ENCODE assay signal across 30 cellular contexts in the genomic region with DNA sequence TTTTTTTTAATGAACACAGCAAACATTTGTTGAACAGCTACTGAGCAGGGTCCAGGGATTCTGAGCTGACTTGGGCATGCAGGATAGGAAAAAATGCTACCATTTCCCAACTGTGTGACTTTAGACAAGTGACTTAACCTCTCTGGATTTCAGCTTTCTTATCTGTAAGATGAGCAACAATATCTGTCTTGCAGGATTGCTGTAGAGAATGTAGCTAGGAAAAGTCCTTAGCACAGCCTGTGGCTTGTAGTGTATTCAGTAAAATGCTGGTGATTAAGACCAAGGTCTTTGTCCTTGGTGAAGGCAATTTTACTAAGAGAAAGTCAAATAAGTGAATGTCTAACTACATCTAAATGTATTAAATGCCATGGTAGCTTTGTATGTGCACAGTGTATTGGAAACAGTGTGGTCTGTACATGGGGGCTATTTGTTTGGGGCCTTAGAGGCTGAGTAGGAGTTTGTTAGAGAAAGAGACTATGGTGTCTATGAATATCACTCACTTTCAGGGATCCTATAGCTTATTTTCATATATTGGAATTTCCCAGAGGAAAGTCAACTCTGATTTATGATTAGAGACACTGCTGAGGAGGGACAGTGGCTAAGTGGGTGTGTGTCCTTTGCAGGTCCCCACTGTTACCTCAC.
"Had no signal": no experiment of that assay in that cellular context is flagged by ENCODE, and none has a peak within 500 bp of the region (broad histone marks: within the 10 kb centered on the region; RNA-seq: fewer than 3 reads in every experiment).

No MANE protein-coding gene starts in this region.

- H3K4me1 Mint-ChIP-seq: activated CD4-positive, alpha-beta T cell treated with anti-CD3 and anti-CD28 coated beads for 36 hours; activated CD4-positive, alpha-beta T cell treated with anti-CD3 and anti-CD28 coated beads, Interleukin-2, amount 10 ng/mL, durations not matched to agents 24 days and 14 days; activated CD8-positive, alpha-beta memory T cell treated with anti-CD3 and anti-CD28 coated beads, Interleukin-2, amount 10 ng/mL, durations not matched to agents 7 days and 5 days; activated naive CD4-positive, alpha-beta T cell treated with anti-CD3 and anti-CD28 coated beads, Interleukin-2, amount 10 ng/mL, durations not matched to agents 7 days and 5 days; activated naive CD8-positive, alpha-beta T cell treated with anti-CD3 and anti-CD28 coated beads, Interleukin-2, amount 10 ng/mL, durations not matched to agents 7 days and 5 days had no signal

- DNase-seq: activated CD4-positive, alpha-beta memory T cell treated with anti-CD3 and anti-CD28 coated beads for 36 hours; activated CD4-positive, alpha-beta T cell treated with anti-CD3 and anti-CD28 coated beads for 36 hours; activated CD4-positive, alpha-beta T cell treated with anti-CD3 and anti-CD28 coated beads, Interleukin-2, amount 10 ng/mL, durations not matched to agents 24 days and 14 days; activated CD4-positive, CD25-positive, alpha-beta regulatory T cell; activated CD4-positive, CD25-positive, alpha-beta regulatory T cell treated with anti-CD3 and anti-CD28 coated beads, Interleukin-2, amount 50 U/mL, for 72 hours; activated CD8-positive, alpha-beta memory T cell treated with anti-CD3 and anti-CD28 coated beads, Interleukin-2, amount 10 ng/mL, durations not matched to agents 7 days and 5 days; activated CD8-positive, alpha-beta memory T cell treated with anti-CD3 and anti-CD28 coated beads, Interleukin-2, amount 50 U/mL, for 4 hours; activated CD8-positive, alpha-beta T cell treated with anti-CD3 and anti-CD28 coated beads, Interleukin-2, amount 10 ng/mL, durations not matched to agents 7 days and 5 days; activated gamma-delta T cell; activated naive CD4-positive, alpha-beta T cell; activated naive CD4-positive, alpha-beta T cell treated with anti-CD3 and anti-CD28 coated beads, Interleukin-2, amount 10 ng/mL, durations not matched to agents 7 days and 5 days; activated naive CD8-positive, alpha-beta T cell treated with anti-CD3 and anti-CD28 coated beads, Interleukin-2, amount 10 ng/mL, durations not matched to agents 7 days and 5 days; activated T-cell treated with anti-CD3 and anti-CD28 coated beads, Interleukin-2, amount 50 U/mL, for 1 hour; activated T-cell treated with anti-CD3 and anti-CD28 coated beads, Interleukin-2, amount 50 U/mL, for 48 hours; amniotic stem cell; anterior cingulate cortex; body of pancreas; central memory CD4-positive, alpha-beta T cell; cerebellar nuclear complex; colonic mucosa; effector CD8-positive, alpha-beta T cell; foreskin fibroblast; head of caudate nucleus; T-helper 2 cell had no signal

- H3K4me3 ChIP-seq: body of pancreas, breast epithelium, cardiac muscle cell, colonic mucosa had no signal

- H3K36me3 ChIP-seq: breast epithelium, cardiac muscle cell, colonic mucosa had no signal

- H3K27ac Mint-ChIP-seq: activated CD4-positive, alpha-beta memory T cell treated with anti-CD3 and anti-CD28 coated beads for 36 hours; activated CD4-positive, alpha-beta T cell treated with anti-CD3 and anti-CD28 coated beads for 36 hours; activated CD4-positive, alpha-beta T cell treated with anti-CD3 and anti-CD28 coated beads, Interleukin-2, amount 10 ng/mL, durations not matched to agents 24 days and 14 days; activated CD8-positive, alpha-beta memory T cell treated with anti-CD3 and anti-CD28 coated beads, Interleukin-2, amount 10 ng/mL, durations not matched to agents 7 days and 5 days; activated CD8-positive, alpha-beta T cell treated with anti-CD3 and anti-CD28 coated beads, Interleukin-2, amount 10 ng/mL, durations not matched to agents 7 days and 5 days; activated naive CD4-positive, alpha-beta T cell treated with anti-CD3 and anti-CD28 coated beads, Interleukin-2, amount 10 ng/mL, durations not matched to agents 7 days and 5 days; activated naive CD4-positive, alpha-beta T cell treated with anti-CD3 and anti-CD28 coated beads, Interleukin-2, amount 50 U/mL, for 72 hours; activated naive CD8-positive, alpha-beta T cell treated with anti-CD3 and anti-CD28 coated beads, Interleukin-2, amount 10 ng/mL, durations not matched to agents 7 days and 5 days; activated T-helper 1 cell treated with anti-CD3 and anti-CD28 coated beads, Interleukin-12 subunit alpha, Interleukin-12 subunit beta, Interleukin-2, Interleukin-4 antibody, amounts not matched to agents 30 ng/mL and 10 ng/mL and 1 ng/mL, durations not matched to agents 14 hours and 24 hours and 36 hours; activated T-helper 2 cell treated with anti-CD3 and anti-CD28 coated beads, Interferon-gamma antibody, Interleukin-2, Interleukin-4, amounts not matched to agents 10 μg/mL and 5 μg/mL and 100 μg/mL, durations not matched to agents 14 hours and 24 hours and 36 hours had no signal

- H3K27me3 Mint-ChIP-seq: activated CD4-positive, alpha-beta memory T cell treated with anti-CD3 and anti-CD28 coated beads for 36 hours; activated CD4-positive, alpha-beta T cell treated with anti-CD3 and anti-CD28 coated beads for 36 hours; activated CD8-positive, alpha-beta memory T cell treated with anti-CD3 and anti-CD28 coated beads, Interleukin-2, amount 10 ng/mL, durations not matched to agents 7 days and 5 days had no signal

- H3K27ac ChIP-seq: body of pancreas, breast epithelium, cardiac muscle cell, colonic mucosa had no signal

- H3K9me3 Mint-ChIP-seq: activated CD4-positive, alpha-beta memory T cell treated with anti-CD3 and anti-CD28 coated beads for 36 hours; activated CD4-positive, alpha-beta T cell treated with anti-CD3 and anti-CD28 coated beads, Interleukin-2, amount 10 ng/mL, durations not matched to agents 24 days and 14 days; activated naive CD4-positive, alpha-beta T cell treated with anti-CD3 and anti-CD28 coated beads, Interleukin-2, amount 10 ng/mL, durations not matched to agents 7 days and 5 days; activated naive CD4-positive, alpha-beta T cell treated with anti-CD3 and anti-CD28 coated beads, Interleukin-2, amount 50 U/mL, for 72 hours; activated naive CD8-positive, alpha-beta T cell treated with anti-CD3 and anti-CD28 coated beads, Interleukin-2, amount 10 ng/mL, durations not matched to agents 7 days and 5 days; activated T-helper 1 cell treated with anti-CD3 and anti-CD28 coated beads, Interleukin-12 subunit alpha, Interleukin-12 subunit beta, Interleukin-2, Interleukin-4 antibody, amounts not matched to agents 30 ng/mL and 10 ng/mL and 1 ng/mL, durations not matched to agents 14 hours and 24 hours and 36 hours; activated T-helper 2 cell treated with anti-CD3 and anti-CD28 coated beads, Interferon-gamma antibody, Interleukin-2, Interleukin-4, amounts not matched to agents 10 μg/mL and 5 μg/mL and 100 μg/mL, durations not matched to agents 14 hours and 24 hours and 36 hours had no signal

- H3K27me3 ChIP-seq: body of pancreas, breast epithelium, cardiac muscle cell, colonic mucosa had no signal

- H3K4me3 Mint-ChIP-seq: activated CD4-positive, alpha-beta memory T cell treated with anti-CD3 and anti-CD28 coated beads for 36 hours; activated CD4-positive, alpha-beta T cell treated with anti-CD3 and anti-CD28 coated beads for 36 hours; activated CD4-positive, alpha-beta T cell treated with anti-CD3 and anti-CD28 coated beads, Interleukin-2, amount 10 ng/mL, durations not matched to agents 24 days and 14 days; activated CD8-positive, alpha-beta memory T cell treated with anti-CD3 and anti-CD28 coated beads, Interleukin-2, amount 10 ng/mL, durations not matched to agents 7 days and 5 days; activated CD8-positive, alpha-beta T cell treated with anti-CD3 and anti-CD28 coated beads, Interleukin-2, amount 10 ng/mL, durations not matched to agents 7 days and 5 days; activated naive CD4-positive, alpha-beta T cell treated with anti-CD3 and anti-CD28 coated beads, Interleukin-2, amount 10 ng/mL, durations not matched to agents 7 days and 5 days; activated naive CD8-positive, alpha-beta T cell treated with anti-CD3 and anti-CD28 coated beads, Interleukin-2, amount 10 ng/mL, durations not matched to agents 7 days and 5 days; activated T-helper 1 cell treated with anti-CD3 and anti-CD28 coated beads, Interleukin-12 subunit alpha, Interleukin-12 subunit beta, Interleukin-2, Interleukin-4 antibody, amounts not matched to agents 30 ng/mL and 10 ng/mL and 1 ng/mL, durations not matched to agents 14 hours and 24 hours and 36 hours had no signal

- H3K36me3 Mint-ChIP-seq: activated CD4-positive, alpha-beta memory T cell treated with anti-CD3 and anti-CD28 coated beads for 36 hours; activated CD8-positive, alpha-beta memory T cell treated with anti-CD3 and anti-CD28 coated beads, Interleukin-2, amount 10 ng/mL, durations not matched to agents 7 days and 5 days; activated naive CD4-positive, alpha-beta T cell treated with anti-CD3 and anti-CD28 coated beads, Interleukin-2, amount 10 ng/mL, durations not matched to agents 7 days and 5 days; activated naive CD4-positive, alpha-beta T cell treated with anti-CD3 and anti-CD28 coated beads, Interleukin-2, amount 50 U/mL, for 72 hours; activated naive CD8-positive, alpha-beta T cell treated with anti-CD3 and anti-CD28 coated beads, Interleukin-2, amount 10 ng/mL, durations not matched to agents 7 days and 5 days had no signal

- ATAC-seq: activated CD4-positive, alpha-beta T cell treated with anti-CD3 and anti-CD28 coated beads for 36 hours; activated CD8-positive, alpha-beta memory T cell treated with anti-CD3 and anti-CD28 coated beads, Interleukin-2, amount 10 ng/mL, durations not matched to agents 7 days and 5 days; activated CD8-positive, alpha-beta T cell treated with anti-CD3 and anti-CD28 coated beads, Interleukin-2, amount 10 ng/mL, durations not matched to agents 7 days and 5 days; activated naive CD4-positive, alpha-beta T cell treated with anti-CD3 and anti-CD28 coated beads, Interleukin-2, amount 50 U/mL, for 72 hours; body of pancreas; esophagus mucosa had no signal

- H3K4me1 ChIP-seq: breast epithelium, colonic mucosa had no signal

- H3K9me3 ChIP-seq: body of pancreas, breast epithelium, colonic mucosa had no signal
